In genomic region chr19:680287-681028, GRCh38 we compare ENCODE assay signal across 1 cellular context.
TF ChIP-seq lines count a peak whose summit lies in the region.

No MANE protein-coding gene starts in this region.

TF ChIP-seq in K562, 482 proteins besides CTCF, POLR2A, EP300 and RAD21 (continued from another document and continues in another):
- peak; percentile 79 to 90 for TF ChIP-seq MNT (conservative IDR thresholded peaks at IDR 0.05)
- TF ChIP-seq ZNF217 (CRISPR knock-in tag; IDR thresholded peaks at IDR 0.05) = no peak
- TF ChIP-seq SAFB2 (IDR thresholded peaks at IDR 0.05; ENCODE audit: borderline replicate concordance, low read depth, low read length, severe bottlenecking) = no peak
- TF ChIP-seq ETS2 (tag; IDR thresholded peaks at IDR 0.05; ENCODE audit: borderline replicate concordance, poor library complexity, severe bottlenecking) = no peak
- TF ChIP-seq NFYB (IDR thresholded peaks at IDR 0.05; ENCODE audit: extremely low read depth, insufficient read length) = no peak
- TF ChIP-seq CHAMP1 (IDR thresholded peaks at IDR 0.05) = no peak
- TF ChIP-seq HMBOX1 (IDR thresholded peaks at IDR 0.05) = no peak
- TF ChIP-seq HMG20B (CRISPR knock-in tag; IDR thresholded peaks at IDR 0.05) = no peak
- TF ChIP-seq PYGO2 (tag; IDR thresholded peaks at IDR 0.05) = no peak
- peak; percentile 57 for TF ChIP-seq RBBP5 (IDR thresholded peaks at IDR 0.05; ENCODE audit: borderline replicate concordance, insufficient read depth, low read length, poor library complexity, severe bottlenecking)
- peak in 1 of 2 experiments; percentile 80; a peak in 1 of 4 replicates for TF ChIP-seq SIN3A (IDR thresholded peaks at IDR 0.05; ENCODE audit: borderline replicate concordance in 2 of 2, control insufficient read depth in 1 of 2, low read depth in 2 of 2, low read length in 2 of 2)
- peak; percentile 58 for TF ChIP-seq E2F8 (IDR thresholded peaks at IDR 0.05; ENCODE audit: low read depth, partially characterized antibody)
- TF ChIP-seq HMGN3 (IDR thresholded peaks at IDR 0.05; ENCODE audit: borderline replicate concordance, extremely low read depth, insufficient read length, low read depth, low read length) = peak; percentile 74
- TF ChIP-seq MBD1 (CRISPR knock-in tag; IDR thresholded peaks at IDR 0.05) = no peak
- TF ChIP-seq SRSF3 (IDR thresholded peaks at IDR 0.05; ENCODE audit: insufficient read depth, low read length) = no peak
- peak; percentile 26 for TF ChIP-seq TCF3 (CRISPR knock-in tag; IDR thresholded peaks at IDR 0.05)
- TF ChIP-seq NR4A1 (CRISPR knock-in tag; IDR thresholded peaks at IDR 0.05) = no peak
- TF ChIP-seq NR4A1 (tag; IDR thresholded peaks at IDR 0.05) = peak; percentile 59; the same call in 1 of the 2 replicates
- no peak for TF ChIP-seq ELF1 (tag; IDR thresholded peaks at IDR 0.05)
- TF ChIP-seq SIRT6 (IDR thresholded peaks at IDR 0.05; ENCODE audit: low read depth, low read length) = no peak
- TF ChIP-seq E2F3 (CRISPR knock-in tag; IDR thresholded peaks at IDR 0.05) = no peak; the same call in 1 of the 2 replicates
- TF ChIP-seq CGGBP1 (CRISPR knock-in tag; IDR thresholded peaks at IDR 0.05) = no peak
- TF ChIP-seq SUPT5H (IDR thresholded peaks at IDR 0.05) = peak; percentile 90
- TF ChIP-seq POLR2B (IDR thresholded peaks at IDR 0.05; ENCODE audit: low read depth, partially characterized antibody) = peak; percentile 91
- TF ChIP-seq ZC3H11A (IDR thresholded peaks at IDR 0.05; ENCODE audit: low read depth, low read length) = 0 out of 2 replicates have a peak, but pooled peaks have one; percentile 45
- peak; percentile 69; the same call in 1 of the 2 replicates for TF ChIP-seq ZBTB9 (CRISPR knock-in tag; IDR thresholded peaks at IDR 0.05)
- peak; percentile 31 for TF ChIP-seq ZFX (CRISPR knock-in tag; IDR thresholded peaks at IDR 0.05)
- TF ChIP-seq BRD9 (IDR thresholded peaks at IDR 0.05; ENCODE audit: low read depth, partially characterized antibody) = no peak
- TF ChIP-seq HNRNPLL (IDR thresholded peaks at IDR 0.05; ENCODE audit: low read depth, low read length, poor library complexity, severe bottlenecking) = no peak
- peak; percentile 94 for TF ChIP-seq THAP12 (CRISPR knock-in tag; IDR thresholded peaks at IDR 0.05)
- peak; percentile 32 for TF ChIP-seq MXD1 (CRISPR knock-in tag; IDR thresholded peaks at IDR 0.05; ENCODE audit: borderline replicate concordance, poor library complexity, severe bottlenecking)
- TF ChIP-seq ILK (tag; IDR thresholded peaks at IDR 0.05; ENCODE audit: borderline replicate concordance, low read depth) = no peak
- no peak for TF ChIP-seq SLC30A9 (CRISPR knock-in tag; IDR thresholded peaks at IDR 0.05)
- peak; percentile 70 for TF ChIP-seq SP1 (CRISPR knock-in tag; IDR thresholded peaks at IDR 0.05)
- TF ChIP-seq HES1 (IDR thresholded peaks at IDR 0.05; ENCODE audit: low read depth) = no peak
- TF ChIP-seq NKRF (IDR thresholded peaks at IDR 0.05; ENCODE audit: borderline replicate concordance) = peak; percentile 91
- no peak for TF ChIP-seq SNAPC5 (CRISPR knock-in tag; IDR thresholded peaks at IDR 0.05)
- no peak for TF ChIP-seq ZBTB2 (IDR thresholded peaks at IDR 0.05)
- peak; percentile 80; the same call in 1 of the 2 replicates for TF ChIP-seq L3MBTL2 (IDR thresholded peaks at IDR 0.05)
- peak; percentile 11; the same call in 1 of the 2 replicates for TF ChIP-seq ZNF316 (IDR thresholded peaks at IDR 0.05)
